ENCODE assay signal across 1 cellular context in the genomic region with DNA sequence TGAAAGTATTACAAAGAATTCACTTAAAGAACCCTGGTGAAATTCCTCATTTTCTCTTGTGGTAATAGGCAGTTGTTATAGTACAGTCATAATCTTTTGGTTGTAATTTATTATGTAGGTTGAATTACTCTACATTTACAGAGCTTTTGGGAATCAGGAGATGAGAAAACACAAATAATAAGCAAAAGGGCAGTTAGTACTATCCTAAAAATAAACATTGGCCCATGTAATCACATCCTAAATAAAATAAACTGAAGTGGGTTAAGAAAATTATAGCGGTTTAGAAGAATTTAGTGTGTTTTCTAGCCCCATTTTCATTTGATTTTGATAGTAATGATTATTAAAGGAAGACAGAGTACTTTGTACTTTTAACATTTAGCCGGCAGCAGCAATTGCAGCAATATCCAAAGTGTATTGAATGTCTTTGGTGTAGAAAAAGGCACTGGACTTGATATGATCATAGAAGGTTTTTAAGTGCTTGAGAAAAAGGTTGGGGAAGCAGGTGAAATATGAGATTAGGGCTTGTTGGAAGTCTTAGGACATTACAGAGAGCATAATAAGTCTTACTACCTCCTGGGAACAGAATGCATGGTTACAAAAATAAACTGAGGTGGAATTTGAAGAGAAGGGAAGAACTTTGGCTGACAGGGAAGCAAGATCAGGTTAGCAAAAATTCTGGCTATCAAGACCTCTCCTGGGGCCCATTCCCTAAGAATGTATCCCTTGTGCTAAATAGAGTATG.
TF ChIP-seq lines count a peak whose summit lies in the region.

No MANE protein-coding gene starts in this region.

TF ChIP-seq in endothelial cell of umbilical vein, 7 proteins besides CTCF, POLR2A, EP300 and RAD21:
- TF ChIP-seq MYC (IDR thresholded peaks at IDR 0.05; ENCODE audit: low read depth, low read length) (no peak), GATA2 (IDR thresholded peaks at IDR 0.05; ENCODE audit: insufficient read depth, insufficient read length, low read depth, low read length) (no peak), EZH2 (IDR thresholded peaks at IDR 0.05; ENCODE audit: borderline replicate concordance, low read depth, low read length, severe bottlenecking) (no peak), FOS (IDR thresholded peaks at IDR 0.05; ENCODE audit: borderline replicate concordance, insufficient read depth, low read length) (no peak), JUN (IDR thresholded peaks at IDR 0.05; ENCODE audit: borderline replicate concordance, insufficient read depth, insufficient read length, low read depth) (no peak), POLR2AphosphoS5 (IDR thresholded peaks at IDR 0.05; ENCODE audit: insufficient read depth, low read depth, low read length) (no peak)
- TF ChIP-seq, protein P1, sequence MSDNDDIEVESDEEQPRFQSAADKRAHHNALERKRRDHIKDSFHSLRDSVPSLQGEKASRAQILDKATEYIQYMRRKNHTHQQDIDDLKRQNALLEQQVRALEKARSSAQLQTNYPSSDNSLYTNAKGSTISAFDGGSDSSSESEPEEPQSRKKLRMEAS (IDR thresholded peaks at IDR 0.05; ENCODE audit: insufficient read depth, insufficient read length): no peak
